ENCODE assay signal across 16 cellular contexts in the genomic region with DNA sequence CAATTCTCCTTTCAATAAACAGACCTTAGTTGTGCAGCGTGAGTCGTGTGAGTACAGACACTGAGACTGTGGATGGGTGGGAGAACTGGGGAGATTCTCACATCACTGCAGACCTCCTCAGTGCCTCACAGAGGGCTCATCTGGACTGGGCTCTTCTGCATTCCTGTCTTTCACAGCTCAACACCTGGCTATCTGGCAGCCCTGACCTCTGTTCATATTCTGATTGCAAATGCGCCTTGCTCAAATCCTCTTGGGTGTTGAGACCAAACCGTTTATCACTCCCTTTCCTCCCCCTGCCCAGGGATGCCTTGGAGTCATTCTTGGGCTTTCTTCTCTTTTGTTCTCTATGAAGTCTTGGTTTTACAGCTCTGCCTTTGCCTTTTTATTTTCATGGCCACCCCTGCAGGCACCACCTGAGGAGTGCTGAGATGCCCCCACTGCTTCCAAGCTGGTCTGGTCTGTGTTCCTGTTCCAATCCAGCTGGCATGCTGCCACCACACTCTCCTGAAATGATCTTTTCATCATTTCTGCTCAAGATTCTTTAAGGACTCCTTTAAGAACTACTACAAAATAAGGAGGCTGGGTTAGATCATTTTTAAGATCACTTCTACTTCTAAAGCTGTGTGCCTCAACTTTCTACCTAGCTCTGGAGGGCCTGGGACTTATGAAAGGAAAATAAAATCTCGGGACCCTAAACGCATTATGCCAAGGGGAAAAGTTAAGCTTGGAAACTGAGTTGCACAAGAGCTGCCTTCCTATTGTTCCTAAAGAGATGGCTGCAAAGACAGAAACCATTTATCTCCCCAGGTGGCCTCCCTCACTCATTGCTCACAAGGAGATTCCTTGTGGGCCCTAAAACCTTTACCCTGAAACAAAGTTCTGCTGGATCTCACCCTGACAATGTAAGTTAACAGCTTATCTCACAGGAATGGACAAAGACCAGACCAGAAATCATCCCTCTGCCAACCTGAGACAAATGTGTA. TPM values are rescaled to one million over a fixed set of nuclear protein-coding genes. Genes with fewer than 3 reads are reported as not detected.
A peak's percentile ranks its signal among the peaks of the same experiment; 100 is the strongest.
DNase-seq lines count a peak whose midpoint lies in the region; ATAC-seq and TF ChIP-seq lines count a peak whose summit lies in the region.
"Had no signal": no experiment of that assay in that cellular context is flagged by ENCODE, and none has a peak within 500 bp of the region (broad histone marks: within the 10 kb centered on the region; RNA-seq: fewer than 3 reads in every experiment).

No MANE protein-coding gene starts in this region.

- no peaks in the 10 kb centered on the region for H4K20me1 ChIP-seq in neural progenitor cell (ENCODE audit: low read depth)

- H3K27me3 Mint-ChIP-seq in WTC11 (ENCODE audit: low read depth) = no peaks in the 10 kb centered on the region
- peaks cover 9% of the 10 kb centered on the region for H3K27me3 Mint-ChIP-seq in neural progenitor cell (ENCODE audit: insufficient read depth, low read depth)
- H3K27me3 Mint-ChIP-seq in naive thymus-derived CD4-positive, alpha-beta T cell = no peaks in the 10 kb centered on the region

- POLR2A ChIA-PET in WTC11 (lab: Charles Lee) = interaction anchor here (0.9 to 2.0 kb wide), 3 partner anchors 42 to 47 kb away, joined by 3 to 13 read pairs (median 4); a partner anchor contains a TSS
- POLR2A ChIA-PET in naive thymus-derived CD4-positive, alpha-beta T cell (lab: Charles Lee) = no interaction called here

- H3K4me3 Mint-ChIP-seq in WTC11 (peak overlapping the region; percentile 41), neural progenitor cell (no peak overlapping the region)
- H3K4me3 Mint-ChIP-seq in naive thymus-derived CD4-positive, alpha-beta T cell = no peak overlapping the region

- peaks cover 7% of the 10 kb centered on the region for H3K9me3 Mint-ChIP-seq in WTC11
- peaks cover 5% of the 10 kb centered on the region for H3K9me3 Mint-ChIP-seq in neural progenitor cell
- H3K9me3 Mint-ChIP-seq in naive thymus-derived CD4-positive, alpha-beta T cell = no peaks in the 10 kb centered on the region

- intact Hi-C loops in heart left ventricle (cut with DNase I) (loop anchor here in 1 of 10 donors (5.0 kb wide), 1 partner anchor 38 kb away; no protein-coding TSS in a partner anchor), colonic mucosa (cut with DNase I) (no loop called here)
- intact Hi-C loops in naive thymus-derived CD4-positive, alpha-beta T cell (cut with micrococcal nuclease) = no loop called here

- H3K9me3 ChIP-seq in HUES6 (ENCODE audit: control insufficient read depth, insufficient read depth, low read depth, low read length) (no peaks in the 10 kb centered on the region), heart left ventricle (no peaks in the 10 kb centered on the region), neural progenitor cell (ENCODE audit: low read depth) (no peaks in the 10 kb centered on the region), colonic mucosa (no peaks in the 10 kb centered on the region)
- no peaks in the 10 kb centered on the region for H3K9me3 ChIP-seq in naive thymus-derived CD4-positive, alpha-beta T cell (ENCODE audit: control insufficient read depth in 2 of 3, low read length in 3 of 3)
- H3K9me3 ChIP-seq: BLaER1 treated with 17β-estradiol and CSF1 and Interleukin-3, amounts not matched to agents 10 nM and 100 nM; thoracic aorta had no signal

- H3K4me2 ChIP-seq in neural progenitor cell = peak overlapping the region; percentile 67
- H3K4me2 ChIP-seq: BLaER1 treated with 17β-estradiol and CSF1 and Interleukin-3, amounts not matched to agents 10 nM and 100 nM had no signal

- H3K4me1 ChIP-seq in HUES6 (ENCODE audit: control insufficient read depth, insufficient read depth, low read length) = peaks cover 54% of the 10 kb centered on the region
- H3K4me1 ChIP-seq in heart left ventricle = peaks cover 0 to 57% (median 22%) of the 10 kb centered on the region in 12 donors
- H3K4me1 ChIP-seq in neural progenitor cell = peaks cover 37% of the 10 kb centered on the region
- H3K4me1 ChIP-seq in colonic mucosa = no peaks in the 10 kb centered on the region
- H3K4me1 ChIP-seq in naive thymus-derived CD4-positive, alpha-beta T cell (ENCODE audit: control insufficient read depth in 2 of 2, insufficient read depth in 2 of 2, low read length in 2 of 2) = no peaks in the 10 kb centered on the region
- H3K4me1 ChIP-seq: BLaER1 treated with 17β-estradiol and CSF1 and Interleukin-3, amounts not matched to agents 10 nM and 100 nM had no signal

- H3F3A ChIP-seq in neural progenitor cell (ENCODE audit: low read depth) = peaks cover 61% of the 10 kb centered on the region

- 38 to 55% (median 50%) methylated on average over 6 of the region's 6 CpGs for WGBS in heart left ventricle, 4 donors

- CTCF ChIA-PET in WTC11 (lab: Charles Lee) = interaction anchor here (0.7 to 3.9 kb wide), 10 partner anchors 10 to 243 kb away, joined by 3 to 19 read pairs (median 4); a partner anchor contains a TSS
- CTCF ChIA-PET in naive thymus-derived CD4-positive, alpha-beta T cell (lab: Charles Lee) = no interaction called here

- peak overlapping the region; percentile 2 for H3K4me3 ChIP-seq in HUES6 (ENCODE audit: low read depth, low read length)
- H3K4me3 ChIP-seq in heart left ventricle = no peak overlapping the region
- peak overlapping the region; percentile 12 for H3K4me3 ChIP-seq in neural progenitor cell
- no peak overlapping the region for H3K4me3 ChIP-seq in colonic mucosa
- no peak overlapping the region for H3K4me3 ChIP-seq in naive thymus-derived CD4-positive, alpha-beta T cell (ENCODE audit: low read length)
- H3K4me3 ChIP-seq: BLaER1 treated with 17β-estradiol and CSF1 and Interleukin-3, amounts not matched to agents 10 nM and 100 nM; thoracic aorta had no signal

- H3K36me3 ChIP-seq in HUES6 (ENCODE audit: control insufficient read depth, insufficient read depth, low read length) (peaks cover 32% of the 10 kb centered on the region), heart left ventricle (peaks cover 0 to 93% (median 78%) of the 10 kb centered on the region in 9 donors), neural progenitor cell (peaks cover 14% of the 10 kb centered on the region), colonic mucosa (no peaks in the 10 kb centered on the region)
- H3K36me3 ChIP-seq in naive thymus-derived CD4-positive, alpha-beta T cell (ENCODE audit: control insufficient read depth in 2 of 3, insufficient read depth in 3 of 3, low read length in 3 of 3) = peaks cover 0 to 54% (median 0%) of the 10 kb centered on the region in 3 experiments

- H3K4me1 Mint-ChIP-seq in WTC11 = peaks cover 58% of the 10 kb centered on the region
- H3K4me1 Mint-ChIP-seq in neural progenitor cell = peaks cover 33% of the 10 kb centered on the region
- peaks cover 0 to 4% (median 0%) of the 10 kb centered on the region in 7 donors for H3K4me1 Mint-ChIP-seq in naive thymus-derived CD4-positive, alpha-beta T cell

- H3K9ac ChIP-seq in HUES6 (ENCODE audit: low read length) (peak overlapping the region; percentile 30), neural progenitor cell (no peak overlapping the region), colonic mucosa (ENCODE audit: low read depth in 2 of 2, low read length in 2 of 2) (no peak overlapping the region)
- H3K9ac ChIP-seq: BLaER1 treated with 17β-estradiol and CSF1 and Interleukin-3, amounts not matched to agents 10 nM and 100 nM had no signal

- TF ChIP-seq POLR2A in heart left ventricle (IDR thresholded peaks at IDR 0.05) = no peak

- peak overlapping the region; percentile 75 for H3K27ac ChIP-seq in HUES6 (ENCODE audit: low read depth, low read length)
- peak overlapping the region in 6 of 12 donors; percentile 5 to 51 (median 29) for H3K27ac ChIP-seq in heart left ventricle
- H3K27ac ChIP-seq in neural progenitor cell = peak overlapping the region; percentile 73
- H3K27ac ChIP-seq in colonic mucosa = no peak overlapping the region
- H3K27ac ChIP-seq in naive thymus-derived CD4-positive, alpha-beta T cell (ENCODE audit: low read depth, low read length) = no peak overlapping the region
- H3K27ac ChIP-seq: BLaER1 treated with 17β-estradiol and CSF1 and Interleukin-3, amounts not matched to agents 10 nM and 100 nM had no signal

- no peak for TF ChIP-seq CTCF in WTC11 (IDR thresholded peaks at IDR 0.05)
- TF ChIP-seq CTCF in heart left ventricle (IDR thresholded peaks at IDR 0.05) = no peak
- TF ChIP-seq CTCF in neural progenitor cell (IDR thresholded peaks at IDR 0.05) = no peak
- no peak for TF ChIP-seq CTCF in colonic mucosa (IDR thresholded peaks at IDR 0.05)

- H3K36me3 Mint-ChIP-seq in WTC11 = peaks cover 24% of the 10 kb centered on the region
- H3K36me3 Mint-ChIP-seq in neural progenitor cell = peaks cover 44% of the 10 kb centered on the region
- peaks cover 15 to 59% (median 30%) of the 10 kb centered on the region in 5 donors for H3K36me3 Mint-ChIP-seq in naive thymus-derived CD4-positive, alpha-beta T cell

- ATAC-seq in WTC11 = peak; percentile 16
- peak; percentile 12 to 40 (median 28) for ATAC-seq in heart left ventricle
- no peak for ATAC-seq in naive thymus-derived CD4-positive, alpha-beta T cell

- no peak for DNase-seq in WTC11 (ENCODE audit: low spot score)
- DNase-seq in heart left ventricle = peak in 1 of 5 donors; percentile 73
- DNase-seq in neural progenitor cell (ENCODE audit: low spot score) = peak; percentile 70
- no peak for DNase-seq in foreskin melanocyte
- no peak for DNase-seq in colonic mucosa
- no peak for DNase-seq in naive thymus-derived CD4-positive, alpha-beta T cell
- DNase-seq in globus pallidus (ENCODE audit: low spot score) = no peak
- DNase-seq: activated gamma-delta T cell treated with Interleukin-2 at 50 U/mL for 16 hours; DMS53; effector memory CD4-positive, alpha-beta T cell; mammary epithelial cell; NCI-H1694 treated with DMSO at 0.1 percent for 48 hours; NCI-H526 treated with DMSO at 0.1 percent for 48 hours had no signal

- H3K27me3 ChIP-seq in HUES6 (ENCODE audit: control insufficient read depth, insufficient read depth, low read length) (no peaks in the 10 kb centered on the region), heart left ventricle (no peaks in the 10 kb centered on the region), neural progenitor cell (no peaks in the 10 kb centered on the region), colonic mucosa (no peaks in the 10 kb centered on the region)
- H3K27me3 ChIP-seq in naive thymus-derived CD4-positive, alpha-beta T cell (ENCODE audit: control insufficient read depth in 2 of 2, insufficient read depth in 2 of 2, low read length in 2 of 2) = no peaks in the 10 kb centered on the region
- H3K27me3 ChIP-seq: BLaER1 treated with 17β-estradiol and CSF1 and Interleukin-3, amounts not matched to agents 10 nM and 100 nM had no signal

- H3K27ac Mint-ChIP-seq in WTC11 = peak overlapping the region; percentile 88
- peak overlapping the region; percentile 36 for H3K27ac Mint-ChIP-seq in neural progenitor cell
- H3K27ac Mint-ChIP-seq in naive thymus-derived CD4-positive, alpha-beta T cell = peak overlapping the region in 3 of 9 donors; percentile 13 to 68 (median 59)

- H2AFZ ChIP-seq in neural progenitor cell (replicated peaks) = no peak overlapping the region

- H3K79me2 ChIP-seq in neural progenitor cell (ENCODE audit: low read depth) = no peaks in the 10 kb centered on the region

RNA-seq across cellular contexts. Expression of a gene that starts 26.5 kb away (rescaled TPM):
- 137 to 240 TPM (median 149 TPM) in 3 replicates for total RNA-seq in WTC11 (2021)
- 100 to 1,000 TPM in 6 of 9 donors, 10 to 100 TPM in 3; 64.8 to 421 (median 126) TPM for total RNA-seq in heart left ventricle
- 100 to 1,000 TPM in 1 of 2 donors, 10 to 100 TPM in 1; 90.4 to 800 TPM for polyA plus RNA-seq in heart left ventricle
- total RNA-seq in neural progenitor cell (ENCODE audit: low replicate concordance) = 92.7 and 137 TPM in 2 replicates
- 10 to 100 TPM in 1 of 2 donors, 1 to 10 TPM in 1; 7.8 to 41.6 TPM for total RNA-seq in colonic mucosa
- 10 to 100 TPM in 2 of 5 experiments, 1 to 10 TPM in 2, under 1 TPM in 1; 0.70 to 16.5 (median 3.7) TPM for total RNA-seq in naive thymus-derived CD4-positive, alpha-beta T cell
- polyA plus RNA-seq in naive thymus-derived CD4-positive, alpha-beta T cell = 1 to 10 TPM; 1.3 to 3.2 TPM

RNA-seq across cellular contexts. Expression of a gene that starts 42.5 kb away (rescaled TPM):
- total RNA-seq in WTC11 (2021) (73.9 to 109 TPM (median 76.0 TPM) in 3 replicates), heart left ventricle (100 to 1,000 TPM; 107 to 174 (median 142) TPM), neural progenitor cell (ENCODE audit: low replicate concordance) (38.9 and 51.7 TPM in 2 replicates), colonic mucosa (100 to 1,000 TPM in 1 of 2 donors, 10 to 100 TPM in 1; 94.3 to 112 TPM)
- polyA plus RNA-seq in heart left ventricle = 10 to 100 TPM; 59.9 to 89.4 TPM
- total RNA-seq in naive thymus-derived CD4-positive, alpha-beta T cell = 10 to 100 TPM; 26.3 to 42.3 (median 32.0) TPM
- polyA plus RNA-seq in naive thymus-derived CD4-positive, alpha-beta T cell = 10 to 100 TPM; 29.9 to 38.6 TPM

Comparison
In these comparisons a context has a peak if more than half of its experiments do, and no peak if none do; other contexts are left out.
1. H3K27ac ChIP-seq: peak in HUES6 (single experiment) and neural progenitor cell (single experiment); none in colonic mucosa (single experiment) and naive thymus-derived CD4-positive, alpha-beta T cell (single experiment).
2. H3K4me3 ChIP-seq: peak in HUES6 (single experiment) and neural progenitor cell (single experiment); none in heart left ventricle (0 of 12), colonic mucosa (single experiment) and naive thymus-derived CD4-positive, alpha-beta T cell (single experiment).